1 cellular context compared by ENCODE assay signal in the genomic region with DNA sequence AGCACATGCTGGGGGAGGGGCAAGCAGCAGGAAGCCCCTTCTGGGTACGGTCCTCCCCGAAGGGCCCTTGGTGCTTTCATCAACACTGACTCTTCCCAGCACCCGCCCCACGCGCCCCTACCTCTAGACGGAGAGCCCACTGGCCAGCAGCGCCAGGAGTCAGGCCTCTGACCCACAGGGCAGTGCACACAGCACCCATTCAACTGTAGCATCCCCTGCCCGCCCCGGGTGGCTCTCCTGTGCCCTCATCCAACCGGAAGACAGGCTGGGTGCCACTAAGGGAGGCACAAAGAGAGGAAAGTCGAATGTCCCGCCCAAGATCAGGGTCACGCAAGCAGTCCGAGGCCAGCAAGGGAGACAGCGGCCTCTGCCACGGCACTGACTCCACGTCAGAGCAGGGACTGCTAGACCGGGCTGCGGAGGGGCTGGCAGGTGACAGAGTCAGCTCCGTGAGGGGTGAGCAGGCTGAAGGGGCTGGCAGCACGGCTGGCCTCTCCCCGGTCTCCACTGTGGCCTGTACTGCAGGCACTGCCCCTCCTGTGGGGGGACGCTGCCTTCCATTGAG.
TF ChIP-seq lines count a peak whose summit lies in the region.

No MANE protein-coding gene starts in this region.

TF ChIP-seq in WTC11, 78 proteins besides CTCF, POLR2A, EP300 and RAD21 (continued from another document):
- TF ChIP-seq, protein P1, sequence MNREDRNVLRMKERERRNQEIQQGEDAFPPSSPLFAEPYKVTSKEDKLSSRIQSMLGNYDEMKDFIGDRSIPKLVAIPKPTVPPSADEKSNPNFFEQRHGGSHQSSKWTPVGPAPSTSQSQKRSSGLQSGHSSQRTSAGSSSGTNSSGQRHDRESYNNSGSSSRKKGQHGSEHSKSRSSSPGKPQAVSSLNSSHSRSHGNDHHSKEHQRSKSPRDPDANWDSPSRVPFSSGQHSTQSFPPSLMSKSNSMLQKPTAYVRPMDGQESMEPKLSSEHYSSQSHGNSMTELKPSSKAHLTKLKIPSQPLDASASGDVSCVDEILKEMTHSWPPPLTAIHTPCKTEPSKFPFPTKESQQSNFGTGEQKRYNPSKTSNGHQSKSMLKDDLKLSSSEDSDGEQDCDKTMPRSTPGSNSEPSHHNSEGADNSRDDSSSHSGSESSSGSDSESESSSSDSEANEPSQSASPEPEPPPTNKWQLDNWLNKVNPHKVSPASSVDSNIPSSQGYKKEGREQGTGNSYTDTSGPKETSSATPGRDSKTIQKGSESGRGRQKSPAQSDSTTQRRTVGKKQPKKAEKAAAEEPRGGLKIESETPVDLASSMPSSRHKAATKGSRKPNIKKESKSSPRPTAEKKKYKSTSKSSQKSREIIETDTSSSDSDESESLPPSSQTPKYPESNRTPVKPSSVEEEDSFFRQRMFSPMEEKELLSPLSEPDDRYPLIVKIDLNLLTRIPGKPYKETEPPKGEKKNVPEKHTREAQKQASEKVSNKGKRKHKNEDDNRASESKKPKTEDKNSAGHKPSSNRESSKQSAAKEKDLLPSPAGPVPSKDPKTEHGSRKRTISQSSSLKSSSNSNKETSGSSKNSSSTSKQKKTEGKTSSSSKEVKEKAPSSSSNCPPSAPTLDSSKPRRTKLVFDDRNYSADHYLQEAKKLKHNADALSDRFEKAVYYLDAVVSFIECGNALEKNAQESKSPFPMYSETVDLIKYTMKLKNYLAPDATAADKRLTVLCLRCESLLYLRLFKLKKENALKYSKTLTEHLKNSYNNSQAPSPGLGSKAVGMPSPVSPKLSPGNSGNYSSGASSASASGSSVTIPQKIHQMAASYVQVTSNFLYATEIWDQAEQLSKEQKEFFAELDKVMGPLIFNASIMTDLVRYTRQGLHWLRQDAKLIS (CRISPR knock-in tag; IDR thresholded peaks at IDR 0.05; ENCODE audit: borderline replicate concordance) = no peak
- TF ChIP-seq, protein P2, sequence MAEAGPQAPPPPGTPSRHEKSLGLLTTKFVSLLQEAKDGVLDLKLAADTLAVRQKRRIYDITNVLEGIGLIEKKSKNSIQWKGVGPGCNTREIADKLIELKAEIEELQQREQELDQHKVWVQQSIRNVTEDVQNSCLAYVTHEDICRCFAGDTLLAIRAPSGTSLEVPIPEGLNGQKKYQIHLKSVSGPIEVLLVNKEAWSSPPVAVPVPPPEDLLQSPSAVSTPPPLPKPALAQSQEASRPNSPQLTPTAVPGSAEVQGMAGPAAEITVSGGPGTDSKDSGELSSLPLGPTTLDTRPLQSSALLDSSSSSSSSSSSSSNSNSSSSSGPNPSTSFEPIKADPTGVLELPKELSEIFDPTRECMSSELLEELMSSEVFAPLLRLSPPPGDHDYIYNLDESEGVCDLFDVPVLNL (CRISPR knock-in tag; IDR thresholded peaks at IDR 0.05; ENCODE audit: borderline replicate concordance, low read depth) = no peak
- TF ChIP-seq, protein P3, sequence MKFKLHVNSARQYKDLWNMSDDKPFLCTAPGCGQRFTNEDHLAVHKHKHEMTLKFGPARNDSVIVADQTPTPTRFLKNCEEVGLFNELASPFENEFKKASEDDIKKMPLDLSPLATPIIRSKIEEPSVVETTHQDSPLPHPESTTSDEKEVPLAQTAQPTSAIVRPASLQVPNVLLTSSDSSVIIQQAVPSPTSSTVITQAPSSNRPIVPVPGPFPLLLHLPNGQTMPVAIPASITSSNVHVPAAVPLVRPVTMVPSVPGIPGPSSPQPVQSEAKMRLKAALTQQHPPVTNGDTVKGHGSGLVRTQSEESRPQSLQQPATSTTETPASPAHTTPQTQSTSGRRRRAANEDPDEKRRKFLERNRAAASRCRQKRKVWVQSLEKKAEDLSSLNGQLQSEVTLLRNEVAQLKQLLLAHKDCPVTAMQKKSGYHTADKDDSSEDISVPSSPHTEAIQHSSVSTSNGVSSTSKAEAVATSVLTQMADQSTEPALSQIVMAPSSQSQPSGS (CRISPR knock-in tag; IDR thresholded peaks at IDR 0.05; ENCODE audit: borderline replicate concordance, low read depth) = no peak
- TF ChIP-seq RELA (CRISPR knock-in tag; IDR thresholded peaks at IDR 0.05; ENCODE audit: borderline replicate concordance) = no peak
- no peak for TF ChIP-seq EMX1 (CRISPR knock-in tag; IDR thresholded peaks at IDR 0.05)
- TF ChIP-seq ERG (CRISPR knock-in tag; IDR thresholded peaks at IDR 0.05) = no peak
- TF ChIP-seq, protein P4, sequence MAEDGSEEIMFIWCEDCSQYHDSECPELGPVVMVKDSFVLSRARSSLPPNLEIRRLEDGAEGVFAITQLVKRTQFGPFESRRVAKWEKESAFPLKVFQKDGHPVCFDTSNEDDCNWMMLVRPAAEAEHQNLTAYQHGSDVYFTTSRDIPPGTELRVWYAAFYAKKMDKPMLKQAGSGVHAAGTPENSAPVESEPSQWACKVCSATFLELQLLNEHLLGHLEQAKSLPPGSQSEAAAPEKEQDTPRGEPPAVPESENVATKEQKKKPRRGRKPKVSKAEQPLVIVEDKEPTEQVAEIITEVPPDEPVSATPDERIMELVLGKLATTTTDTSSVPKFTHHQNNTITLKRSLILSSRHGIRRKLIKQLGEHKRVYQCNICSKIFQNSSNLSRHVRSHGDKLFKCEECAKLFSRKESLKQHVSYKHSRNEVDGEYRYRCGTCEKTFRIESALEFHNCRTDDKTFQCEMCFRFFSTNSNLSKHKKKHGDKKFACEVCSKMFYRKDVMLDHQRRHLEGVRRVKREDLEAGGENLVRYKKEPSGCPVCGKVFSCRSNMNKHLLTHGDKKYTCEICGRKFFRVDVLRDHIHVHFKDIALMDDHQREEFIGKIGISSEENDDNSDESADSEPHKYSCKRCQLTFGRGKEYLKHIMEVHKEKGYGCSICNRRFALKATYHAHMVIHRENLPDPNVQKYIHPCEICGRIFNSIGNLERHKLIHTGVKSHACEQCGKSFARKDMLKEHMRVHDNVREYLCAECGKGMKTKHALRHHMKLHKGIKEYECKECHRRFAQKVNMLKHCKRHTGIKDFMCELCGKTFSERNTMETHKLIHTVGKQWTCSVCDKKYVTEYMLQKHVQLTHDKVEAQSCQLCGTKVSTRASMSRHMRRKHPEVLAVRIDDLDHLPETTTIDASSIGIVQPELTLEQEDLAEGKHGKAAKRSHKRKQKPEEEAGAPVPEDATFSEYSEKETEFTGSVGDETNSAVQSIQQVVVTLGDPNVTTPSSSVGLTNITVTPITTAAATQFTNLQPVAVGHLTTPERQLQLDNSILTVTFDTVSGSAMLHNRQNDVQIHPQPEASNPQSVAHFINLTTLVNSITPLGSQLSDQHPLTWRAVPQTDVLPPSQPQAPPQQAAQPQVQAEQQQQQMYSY (CRISPR knock-in tag; IDR thresholded peaks at IDR 0.05) = no peak
- no peak for TF ChIP-seq IRF2 (CRISPR knock-in tag; IDR thresholded peaks at IDR 0.05; ENCODE audit: borderline replicate concordance, low read depth)
- TF ChIP-seq, protein P5, sequence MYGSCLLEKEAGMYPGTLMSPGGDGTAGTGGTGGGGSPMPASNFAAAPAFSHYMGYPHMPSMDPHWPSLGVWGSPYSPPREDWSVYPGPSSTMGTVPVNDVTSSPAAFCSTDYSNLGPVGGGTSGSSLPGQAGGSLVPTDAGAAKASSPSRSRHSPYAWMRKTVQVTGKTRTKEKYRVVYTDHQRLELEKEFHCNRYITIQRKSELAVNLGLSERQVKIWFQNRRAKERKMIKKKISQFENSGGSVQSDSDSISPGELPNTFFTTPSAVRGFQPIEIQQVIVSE (CRISPR knock-in tag; IDR thresholded peaks at IDR 0.05; ENCODE audit: borderline replicate concordance) = no peak
- no peak for TF ChIP-seq NFYB (CRISPR knock-in tag; conservative IDR thresholded peaks at IDR 0.05; ENCODE audit: low read depth)
- TF ChIP-seq HMGA2 (CRISPR knock-in tag; IDR thresholded peaks at IDR 0.05) = no peak
- no peak for TF ChIP-seq TEAD1 (CRISPR knock-in tag; IDR thresholded peaks at IDR 0.05)
